In the genomic region with DNA sequence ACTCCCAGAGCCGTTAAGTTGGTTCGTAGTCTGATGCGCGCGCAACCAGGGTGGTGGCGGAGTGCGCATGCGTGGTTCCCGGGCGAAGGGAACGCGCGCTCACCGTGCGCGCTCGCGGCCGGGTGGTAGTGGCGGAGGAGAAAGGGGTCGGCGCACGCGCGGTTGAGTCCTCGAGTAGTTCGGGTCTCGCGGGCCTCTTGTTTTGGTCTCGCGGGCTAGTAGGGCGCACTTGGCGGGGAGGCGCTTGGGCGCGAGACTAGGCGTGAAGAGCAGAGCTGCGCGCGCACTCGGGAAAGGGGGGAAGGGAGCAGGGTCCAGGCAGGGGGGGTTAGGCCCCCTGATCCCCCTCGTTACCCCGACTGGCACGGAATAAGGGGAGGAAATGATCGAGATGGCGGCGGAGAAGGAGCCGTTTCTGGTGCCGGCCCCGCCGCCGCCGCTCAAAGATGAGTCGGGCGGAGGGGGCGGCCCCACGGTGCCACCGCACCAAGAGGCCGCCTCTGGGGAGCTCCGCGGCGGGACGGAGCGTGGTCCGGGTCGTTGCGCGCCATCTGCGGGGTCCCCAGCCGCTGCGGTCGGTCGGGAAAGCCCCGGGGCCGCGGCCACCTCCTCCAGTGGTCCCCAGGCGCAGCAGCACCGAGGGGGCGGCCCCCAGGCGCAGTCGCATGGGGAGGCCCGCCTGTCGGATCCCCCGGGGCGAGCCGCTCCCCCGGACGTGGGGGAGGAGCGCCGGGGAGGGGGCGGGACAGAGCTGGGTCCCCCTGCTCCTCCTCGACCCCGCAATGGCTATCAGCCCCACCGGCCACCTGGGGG, we compare ENCODE assay signal across 8 cellular contexts. TPM values are rescaled to one million over a fixed set of nuclear protein-coding genes. Genes with fewer than 3 reads are reported as not detected.
DNase-seq lines count a peak whose midpoint lies in the region; ATAC-seq and TF ChIP-seq lines count a peak whose summit lies in the region.

A gene with protein sequence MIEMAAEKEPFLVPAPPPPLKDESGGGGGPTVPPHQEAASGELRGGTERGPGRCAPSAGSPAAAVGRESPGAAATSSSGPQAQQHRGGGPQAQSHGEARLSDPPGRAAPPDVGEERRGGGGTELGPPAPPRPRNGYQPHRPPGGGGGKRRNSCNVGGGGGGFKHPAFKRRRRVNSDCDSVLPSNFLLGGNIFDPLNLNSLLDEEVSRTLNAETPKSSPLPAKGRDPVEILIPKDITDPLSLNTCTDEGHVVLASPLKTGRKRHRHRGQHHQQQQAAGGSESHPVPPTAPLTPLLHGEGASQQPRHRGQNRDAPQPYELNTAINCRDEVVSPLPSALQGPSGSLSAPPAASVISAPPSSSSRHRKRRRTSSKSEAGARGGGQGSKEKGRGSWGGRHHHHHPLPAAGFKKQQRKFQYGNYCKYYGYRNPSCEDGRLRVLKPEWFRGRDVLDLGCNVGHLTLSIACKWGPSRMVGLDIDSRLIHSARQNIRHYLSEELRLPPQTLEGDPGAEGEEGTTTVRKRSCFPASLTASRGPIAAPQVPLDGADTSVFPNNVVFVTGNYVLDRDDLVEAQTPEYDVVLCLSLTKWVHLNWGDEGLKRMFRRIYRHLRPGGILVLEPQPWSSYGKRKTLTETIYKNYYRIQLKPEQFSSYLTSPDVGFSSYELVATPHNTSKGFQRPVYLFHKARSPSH (plus strand): TSS at position 195 of the 813 bp plus-strand sequence. CDS start 188 bp downstream, at position 383.

- TF ChIP-seq CTCF in GM13976 (IDR thresholded peaks at IDR 0.05; ENCODE audit: borderline replicate concordance, control extremely low read depth, extremely low read depth, insufficient read depth, missing control alignments) (no peak), heart right ventricle (IDR thresholded peaks at IDR 0.05) (no peak), type B pancreatic cell (conservative IDR thresholded peaks at IDR 0.05) (no peak)

- no peaks in the 10 kb centered on the region for H3K27me3 ChIP-seq in heart right ventricle

- peaks cover 8 to 55% (median 38%) of the 10 kb centered on the region in 9 donors for H3K4me1 ChIP-seq in heart right ventricle

- peaks cover 30% of the 10 kb centered on the region for H3K4me1 Mint-ChIP-seq in type B pancreatic cell (ENCODE audit: unreplicated experiment)

- 0 to 1% methylated on average over 89 to 94 of the region's 94 CpGs for WGBS in heart right ventricle, 2 donors

- no peaks in the 10 kb centered on the region for H3K9me3 ChIP-seq in heart right ventricle

- H3K36me3 ChIP-seq in heart right ventricle: peaks cover 0 to 38% (median 17%) of the 10 kb centered on the region in 9 donors

- in situ Hi-C loops in GM13976 (cut with MboI; ENCODE audit: low sequenced_read_pairs, unreplicated experiment): no loop called here

- peak within 1 kb of the TSS; percentile 99 for H3K4me3 Mint-ChIP-seq in type B pancreatic cell

- ATAC-seq in HG02870 (IDR thresholded peaks at IDR 0.05; ENCODE audit: unreplicated experiment) (peak; percentile 30), heart right ventricle (peak; percentile 72 to 85 (median 77))

- intact Hi-C loops in heart right ventricle (cut with DNase I) (loop anchor here in 1 of 10 donors (5.0 kb wide), 1 partner anchor 247 kb away; no protein-coding TSS in a partner anchor), posterior vena cava (cut with DNase I) (no loop called here)

- H3K36me3 Mint-ChIP-seq in type B pancreatic cell: peaks cover 22% of the 10 kb centered on the region

- peak within 1 kb of the TSS; percentile 77 to 100 (median 92) for H3K4me3 ChIP-seq in heart right ventricle

- H3K27me3 Mint-ChIP-seq in type B pancreatic cell: peaks cover 17% of the 10 kb centered on the region

- H3K27ac Mint-ChIP-seq in type B pancreatic cell: peak within 1 kb of the TSS; percentile 100

- H3K27ac ChIP-seq in heart right ventricle: peak within 1 kb of the TSS; percentile 98 to 100 (median 99)

- DNase-seq in GM13976 (ENCODE audit: low spot score) (peak; percentile 95), NCI-H187 (lab: John Stamatoyannopoulos, UW) (peak; percentile 95 to 97), T-helper 2 cell (peak; percentile 92 to 97 (median 94)), amniotic stem cell (lab: John Stamatoyannopoulos, UW) (peak; percentile 95), heart right ventricle (peak; percentile 97), posterior vena cava (ENCODE audit: low spot score) (peak; percentile 99), type B pancreatic cell (ENCODE audit: extremely low spot score, unreplicated experiment) (peak; percentile 99)

- H3K9me3 Mint-ChIP-seq in type B pancreatic cell: no peaks in the 10 kb centered on the region

RNA-seq across cellular contexts. Expression of the gene that starts here (rescaled TPM):
- total RNA-seq in heart right ventricle: 10 to 100 TPM; 17.2 to 27.7 (median 23.0) TPM
- 10 to 100 TPM; 15.1 to 18.7 TPM for polyA plus RNA-seq in heart right ventricle
- total RNA-seq in posterior vena cava: 10 to 100 TPM; 19.8 to 21.8 TPM
- 27.5 and 36.6 TPM in 2 replicates for total RNA-seq in type B pancreatic cell (ENCODE audit: low replicate concordance)

Comparison
In these comparisons a context has a peak if more than half of its experiments do, and no peak if none do; other contexts are left out.
1. Peak in every context shown above with its lines: DNase-seq, ATAC-seq, H3K4me3 ChIP-seq and H3K27ac ChIP-seq.